In the genomic region with DNA sequence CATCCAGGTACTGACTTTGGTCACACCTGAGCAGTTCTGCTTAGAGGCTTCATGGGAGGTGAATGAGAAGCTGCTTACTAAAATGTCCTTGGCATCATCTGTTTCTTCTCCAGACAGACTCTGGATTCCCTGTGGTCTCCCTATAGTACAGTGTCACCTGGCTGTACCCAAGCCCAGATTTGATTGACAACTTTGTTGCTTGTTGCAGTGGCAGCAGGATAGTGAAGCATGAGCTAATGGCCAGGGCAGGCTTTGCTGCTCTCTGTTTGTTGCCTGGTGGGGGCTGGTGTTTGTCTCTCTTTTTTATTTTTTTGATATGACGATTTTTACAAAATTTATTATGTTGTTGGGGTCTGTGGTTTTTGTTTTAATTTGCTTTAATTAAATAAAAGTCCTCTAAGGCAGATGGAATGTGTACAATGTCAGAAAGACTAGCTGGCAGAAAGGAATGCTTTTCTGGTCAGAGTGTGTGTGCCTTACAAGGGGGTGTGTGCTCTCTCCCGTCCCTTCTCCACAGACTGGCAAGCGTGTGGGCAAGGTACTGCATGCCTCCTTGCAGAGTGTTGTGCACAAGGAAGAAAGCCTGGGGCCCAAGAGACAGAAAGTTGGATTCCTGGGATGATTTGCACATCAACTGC, we compare ENCODE assay signal across 10 cellular contexts. TPM values are rescaled to one million over a fixed set of nuclear protein-coding genes. Genes with fewer than 3 reads are reported as not detected.
A peak's percentile ranks its signal among the peaks of the same experiment; 100 is the strongest.
DNase-seq lines count a peak whose midpoint lies in the region; ATAC-seq and TF ChIP-seq lines count a peak whose summit lies in the region.
"Had no signal": no experiment of that assay in that cellular context is flagged by ENCODE, and none has a peak within 500 bp of the region (broad histone marks: within the 10 kb centered on the region; RNA-seq: fewer than 3 reads in every experiment).

No MANE protein-coding gene starts in this region.

- no peaks in the 10 kb centered on the region for H3K27me3 ChIP-seq in AG04450 (ENCODE audit: control insufficient read depth, insufficient read depth, low read length)

- no peak for TF ChIP-seq CTCF in AG04450 (IDR thresholded peaks at IDR 0.05; ENCODE audit: low read depth, low read length)
- TF ChIP-seq CTCF in epithelial cell of esophagus (IDR thresholded peaks at IDR 0.05; ENCODE audit: insufficient read depth, low read depth, low read length, missing control alignments), result peak; percentile 24
- TF ChIP-seq CTCF in nephron (IDR thresholded peaks at IDR 0.05; ENCODE audit: unreplicated experiment in 3 of 3), result no peak
- no peak for TF ChIP-seq CTCF in GM13977 (IDR thresholded peaks at IDR 0.05; ENCODE audit: extremely low read depth, insufficient read depth, missing control alignments)

- ATAC-seq in GM18517 (IDR thresholded peaks at IDR 0.05; ENCODE audit: unreplicated experiment), result no peak

- DNase-seq in AG04450 (ENCODE audit: low read depth, low spot score), result no peak
- peak; percentile 64 for DNase-seq in NCI-H226
- DNase-seq in epithelial cell of esophagus (ENCODE audit: low read depth), result peak; percentile 88
- no peak for DNase-seq in germinal center (ENCODE audit: low spot score)
- DNase-seq in activated CD4-positive, alpha-beta T cell treated with anti-CD3 and anti-CD28 coated beads, Interleukin-2, amount 50 U/mL, for 1 hour, result no peak
- DNase-seq in GM13977 (ENCODE audit: low spot score), result no peak
- DNase-seq: activated naive CD8-positive, alpha-beta T cell treated with anti-CD3 and anti-CD28 coated beads, Interleukin-2, amount 10 ng/mL, durations not matched to agents 7 days and 5 days; stimulated activated CD4-positive, alpha-beta T cell treated with anti-CD3 and anti-CD28 coated beads, Interleukin-4, amount 100 ng/mL, for 1 hour had no signal

- H3K4me1 Mint-ChIP-seq in nephron, result peaks cover 64% of the 10 kb centered on the region

- peaks cover 61% of the 10 kb centered on the region for H3K36me3 Mint-ChIP-seq in nephron (ENCODE audit: low read depth)

- peak overlapping the region; percentile 97 for H3K27ac ChIP-seq in AG04450 (ENCODE audit: low read depth, low read length)

- in situ Hi-C loops in GM13977 (cut with MboI; ENCODE audit: low pct_unique_long_range_greater_than_20kb, low sequenced_read_pairs, unreplicated experiment), result no loop called here

- H3K4me3 Mint-ChIP-seq in nephron, result peak overlapping the region in 2 of 3 experiments; percentile 10 to 15
- H3K4me3 Mint-ChIP-seq: activated naive CD8-positive, alpha-beta T cell treated with anti-CD3 and anti-CD28 coated beads, Interleukin-2, amount 10 ng/mL, durations not matched to agents 7 days and 5 days had no signal

- no peaks in the 10 kb centered on the region for H3K27me3 Mint-ChIP-seq in nephron (ENCODE audit: low read depth)
- H3K27me3 Mint-ChIP-seq: activated naive CD8-positive, alpha-beta T cell treated with anti-CD3 and anti-CD28 coated beads, Interleukin-2, amount 10 ng/mL, durations not matched to agents 7 days and 5 days had no signal

- H3K9me3 Mint-ChIP-seq in nephron, result peaks cover 3% of the 10 kb centered on the region
- H3K9me3 Mint-ChIP-seq: activated naive CD8-positive, alpha-beta T cell treated with anti-CD3 and anti-CD28 coated beads, Interleukin-2, amount 10 ng/mL, durations not matched to agents 7 days and 5 days had no signal

- CTCF ChIA-PET in AG04450 (lab: Charles Lee), result interaction anchor here (1.6 to 1.8 kb wide), 2 partner anchors 26 to 28 kb away, joined by 4 to 5 read pairs; no protein-coding TSS in a partner anchor

- H3K9me3 ChIP-seq in AG04450 (ENCODE audit: control insufficient read depth, insufficient read depth, low read length), result no peaks in the 10 kb centered on the region

- H3K4me3 ChIP-seq in AG04450 (ENCODE audit: low read depth, low read length), result no peak overlapping the region
- H3K4me3 ChIP-seq in epithelial cell of esophagus (ENCODE audit: low read length), result no peak overlapping the region

- peak overlapping the region; percentile 90 to 97 (median 96) for H3K27ac Mint-ChIP-seq in nephron
- H3K27ac Mint-ChIP-seq: activated naive CD8-positive, alpha-beta T cell treated with anti-CD3 and anti-CD28 coated beads, Interleukin-2, amount 10 ng/mL, durations not matched to agents 7 days and 5 days had no signal

- POLR2A ChIA-PET in AG04450 (lab: Yijun Ruan, JAX), result interaction anchor here (0.7 to 1.2 kb wide), 3 partner anchors 20 to 161 kb away, joined by 3 read pairs; a partner anchor contains a TSS

RNA-seq across cellular contexts. Expression of a gene that starts 15.3 kb away (rescaled TPM):
- 4.3 and 4.8 TPM in 2 replicates for polyA plus RNA-seq in AG04450 (2011; rRNA removed)
- 0.60 and 0.91 TPM in 2 replicates for polyA minus RNA-seq in AG04450 (2011; rRNA and poly(A)+ RNA removed)

RNA-seq across cellular contexts. Expression of a gene that starts 34.8 kb away (rescaled TPM):
- polyA plus RNA-seq in AG04450 (2011; rRNA removed), result 62.5 and 70.6 TPM in 2 replicates
- polyA minus RNA-seq in AG04450 (2011; rRNA and poly(A)+ RNA removed), result 37.5 and 41.9 TPM in 2 replicates

RNA-seq across cellular contexts. Expression of a gene that starts 34.9 kb away (rescaled TPM):
- 92.7 and 124 TPM in 2 replicates for polyA plus RNA-seq in AG04450 (2011; rRNA removed)
- 168 and 253 TPM in 2 replicates for polyA minus RNA-seq in AG04450 (2011; rRNA and poly(A)+ RNA removed)

Comparison
In these comparisons a context has a peak if more than half of its experiments do, and no peak if none do; other contexts are left out.
1. DNase-seq: peak in NCI-H226 (single experiment) and epithelial cell of esophagus (single experiment); none in AG04450 (single experiment), germinal center (single experiment), activated CD4-positive, alpha-beta T cell treated with anti-CD3 and anti-CD28 coated beads, Interleukin-2, amount 50 U/mL, for 1 hour (single experiment) and GM13977 (single experiment).